ENCODE assay signal across 8 cellular contexts in the genomic region with DNA sequence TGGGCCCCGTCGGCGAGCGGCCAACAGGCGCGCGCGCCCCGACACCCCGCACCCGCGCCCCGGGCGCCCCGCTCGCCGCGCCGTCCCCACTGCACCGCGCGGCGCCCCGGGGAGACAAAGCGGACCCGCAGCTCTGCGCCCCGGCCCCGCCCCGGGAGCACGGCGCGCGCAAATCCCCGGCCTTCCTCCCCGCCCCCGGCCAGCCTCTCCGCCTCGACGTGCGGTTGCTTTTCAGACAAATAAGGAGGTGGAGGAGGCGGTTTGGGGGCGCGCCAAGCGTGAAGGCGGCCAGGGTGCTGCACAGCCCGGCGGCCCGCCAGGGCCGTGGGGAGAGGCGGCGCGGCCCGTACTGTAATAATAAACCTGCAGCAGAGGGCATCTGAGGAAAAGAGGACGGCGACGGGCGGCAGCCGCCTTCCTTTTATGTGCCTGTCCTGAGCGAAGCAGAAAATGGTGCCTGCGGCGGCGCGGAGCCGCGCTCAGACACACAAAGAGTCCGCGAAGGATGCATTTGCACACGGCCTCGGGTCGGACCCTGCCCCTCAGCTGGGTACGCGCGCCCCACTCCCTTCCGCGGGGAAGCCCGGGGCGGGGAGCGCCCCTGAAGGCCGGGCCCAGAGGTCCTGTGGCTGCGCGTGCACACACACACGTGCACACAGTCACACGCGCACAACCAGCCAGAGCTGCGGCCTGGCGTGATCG.
DNase-seq lines count a peak whose midpoint lies in the region; ATAC-seq and TF ChIP-seq lines count a peak whose summit lies in the region.

No MANE protein-coding gene starts in this region.

- no peak for TF ChIP-seq CTCF in astrocyte of the cerebellum (IDR thresholded peaks at IDR 0.05; ENCODE audit: low read depth, low read length, missing control alignments)
- TF ChIP-seq CTCF in retinal pigment epithelial cell (conservative IDR thresholded peaks at IDR 0.05; ENCODE audit: low read depth, low read length) = no peak

- H3K4me3 ChIP-seq in astrocyte of the cerebellum (ENCODE audit: low read depth, low read length) (peak overlapping the region; percentile 83), retinal pigment epithelial cell (ENCODE audit: low read length) (peak overlapping the region; percentile 91)

- DNase-seq in NCI-H146 (lab: John Stamatoyannopoulos, UW) = peak; percentile 94
- peak; percentile 45 for DNase-seq in T-helper 9 cell
- peak; percentile 87 for DNase-seq in astrocyte of the cerebellum (ENCODE audit: low read depth)
- peak; percentile 78 to 84 for DNase-seq in hippocampal formation (lab: John Stamatoyannopoulos, UW)
- DNase-seq in retinal pigment epithelial cell (ENCODE audit: low read depth) = no peak
- no peak for DNase-seq in cortex of kidney (lab: John Stamatoyannopoulos, UW)

- in situ Hi-C loops in astrocyte of the cerebellum (cut with HindIII; ENCODE audit: low sequenced_read_pairs) = no loop called here

- ATAC-seq in GM18499 (IDR thresholded peaks at IDR 0.05; ENCODE audit: insufficient read depth, unreplicated experiment) (peak; percentile 64), HG02852 (IDR thresholded peaks at IDR 0.05; ENCODE audit: unreplicated experiment) (peak; percentile 82)

Comparison
In these comparisons a context has a peak if more than half of its experiments do, and no peak if none do; other contexts are left out.
1. DNase-seq: peak in NCI-H146 (single experiment), T-helper 9 cell (single experiment), astrocyte of the cerebellum (single experiment) and hippocampal formation (2 of 2); none in retinal pigment epithelial cell (single experiment) and cortex of kidney (single experiment).